Comparison of ENCODE assay signal across 15 cellular contexts in the genomic region with DNA sequence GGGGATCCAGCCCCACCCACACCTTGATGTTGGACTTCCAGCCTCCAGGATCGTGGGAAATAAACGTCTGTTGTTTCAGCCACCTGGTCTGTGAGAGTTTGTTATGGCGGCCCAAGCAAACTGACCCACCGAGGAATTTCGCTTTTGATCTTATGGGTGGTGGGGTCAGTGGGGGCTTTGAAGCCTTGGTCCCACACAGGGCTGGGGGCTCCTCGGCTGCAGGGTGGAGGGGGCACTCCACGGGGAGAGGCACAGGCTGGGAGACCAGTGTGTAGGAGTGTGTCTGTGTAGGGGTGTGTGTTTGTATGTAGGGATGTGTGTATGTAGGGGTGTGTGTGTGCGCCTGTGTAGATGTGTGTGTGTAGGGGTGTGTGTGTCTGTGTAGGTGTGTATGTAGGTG. TPM values are rescaled to one million over a fixed set of nuclear protein-coding genes. Genes with fewer than 3 reads are reported as not detected.
DNase-seq lines count a peak whose midpoint lies in the region; ATAC-seq and TF ChIP-seq lines count a peak whose summit lies in the region.
"Had no signal": no experiment of that assay in that cellular context is flagged by ENCODE, and none has a peak within 500 bp of the region (broad histone marks: within the 10 kb centered on the region; RNA-seq: fewer than 3 reads in every experiment).

No MANE protein-coding gene starts in this region.

- H2BK5ac ChIP-seq in neuronal stem cell (ENCODE audit: low read length): no peak overlapping the region

- H2AK5ac ChIP-seq in neuronal stem cell (ENCODE audit: low read depth, low read length): no peak overlapping the region

- no peak overlapping the region for H2BK12ac ChIP-seq in neuronal stem cell (ENCODE audit: low read length)

- no peaks in the 10 kb centered on the region for H3K4me1 ChIP-seq in neuronal stem cell (ENCODE audit: control insufficient read depth in 2 of 2, insufficient read depth in 1 of 2, low read depth in 1 of 2, low read length in 2 of 2)

- H3K23ac ChIP-seq in neuronal stem cell (ENCODE audit: low read depth, low read length, poor library complexity): no peak overlapping the region

- H3K27me3 Mint-ChIP-seq in activated naive CD4-positive, alpha-beta T cell treated with anti-CD3 and anti-CD28 coated beads, Interleukin-2, amount 50 U/mL, for 24 hours: no peaks in the 10 kb centered on the region
- H3K27me3 Mint-ChIP-seq in WTC11 (ENCODE audit: low read depth): no peaks in the 10 kb centered on the region

- peak overlapping the region in 1 of 2 donors; percentile 46 for H3K4me3 ChIP-seq in neuronal stem cell (ENCODE audit: low read length in 2 of 2)

- POLR2A ChIA-PET in WTC11 (lab: Charles Lee): no interaction called here

- no peak overlapping the region for H4K8ac ChIP-seq in neuronal stem cell (ENCODE audit: low read depth, low read length)

- no peak overlapping the region for H3K27ac ChIP-seq in neuronal stem cell (replicated peaks; ENCODE audit: low read length)
- H3K27ac ChIP-seq: 22Rv1, HL-60 had no signal

- no peak overlapping the region for H3K4ac ChIP-seq in neuronal stem cell (ENCODE audit: low read length)

- no peaks in the 10 kb centered on the region for H3K36me3 ChIP-seq in neuronal stem cell (replicated peaks in 1 of 2; ENCODE audit: control insufficient read depth in 2 of 2, insufficient read depth in 2 of 2, low read length in 2 of 2)

- no peak overlapping the region for H3K4me3 Mint-ChIP-seq in activated naive CD4-positive, alpha-beta T cell treated with anti-CD3 and anti-CD28 coated beads, Interleukin-2, amount 50 U/mL, for 24 hours
- no peak overlapping the region for H3K4me3 Mint-ChIP-seq in WTC11
- H3K4me3 Mint-ChIP-seq: CD14-positive monocyte; CD8-positive, alpha-beta T cell had no signal

- ATAC-seq in WTC11: no peak
- ATAC-seq in GM19463 (IDR thresholded peaks at IDR 0.05; ENCODE audit: unreplicated experiment): no peak
- ATAC-seq: CD8-positive, alpha-beta T cell; HCT116 had no signal

- peaks cover 0 to 2% (median 0%) of the 10 kb centered on the region in 3 experiments for H3K27me3 ChIP-seq in neuronal stem cell (ENCODE audit: control insufficient read depth in 3 of 3, insufficient read depth in 3 of 3, low read depth in 1 of 3, low read length in 3 of 3)

- WGBS in neuronal stem cell (ENCODE audit: extremely low coverage in 2 of 2, insufficient read length in 2 of 2, insufficient replicate concordance in 1 of 2), 2 donors: 100% methylated on average over 1 of the region's 8 CpGs; no CpG with 5 or more reads in 1 of the 2 donors

- peaks cover 0 to 8% of the 10 kb centered on the region in 2 donors for H3K9me3 ChIP-seq in neuronal stem cell (replicated peaks in 1 of 2; ENCODE audit: control insufficient read depth in 2 of 2, insufficient read depth in 1 of 2, low read depth in 1 of 2, low read length in 2 of 2)

- CTCF ChIA-PET in WTC11 (lab: Charles Lee): no interaction called here

- no peak overlapping the region for H3K4me2 ChIP-seq in neuronal stem cell (ENCODE audit: insufficient read depth, low read length, poor library complexity, severe bottlenecking)

- no peaks in the 10 kb centered on the region for H3K79me1 ChIP-seq in neuronal stem cell (ENCODE audit: low read depth, low read length)

- H2BK120ac ChIP-seq in neuronal stem cell (ENCODE audit: low read depth, low read length): no peak overlapping the region

- no peak overlapping the region for H2BK15ac ChIP-seq in neuronal stem cell (ENCODE audit: low read length)

- TF ChIP-seq CTCF in WTC11 (IDR thresholded peaks at IDR 0.05): no peak

- H4K91ac ChIP-seq in neuronal stem cell (ENCODE audit: low read depth, low read length, poor library complexity): no peak overlapping the region

- H3K9ac ChIP-seq in neuronal stem cell (ENCODE audit: low read depth, low read length, poor library complexity): no peak overlapping the region

- H3K36me3 Mint-ChIP-seq in activated naive CD4-positive, alpha-beta T cell treated with anti-CD3 and anti-CD28 coated beads, Interleukin-2, amount 50 U/mL, for 24 hours: peaks cover 1% of the 10 kb centered on the region
- H3K36me3 Mint-ChIP-seq in WTC11: no peaks in the 10 kb centered on the region
- H3K36me3 Mint-ChIP-seq: CD14-positive monocyte; CD8-positive, alpha-beta T cell had no signal

- peak overlapping the region; percentile 98 for H3K14ac ChIP-seq in neuronal stem cell (ENCODE audit: low read length)

- no peaks in the 10 kb centered on the region for H3K4me1 Mint-ChIP-seq in activated naive CD4-positive, alpha-beta T cell treated with anti-CD3 and anti-CD28 coated beads, Interleukin-2, amount 50 U/mL, for 24 hours
- H3K4me1 Mint-ChIP-seq in WTC11: no peaks in the 10 kb centered on the region
- H3K4me1 Mint-ChIP-seq: CD14-positive monocyte had no signal

- H3K27ac Mint-ChIP-seq in activated naive CD4-positive, alpha-beta T cell treated with anti-CD3 and anti-CD28 coated beads, Interleukin-2, amount 50 U/mL, for 24 hours: peak overlapping the region; percentile 59
- no peak overlapping the region for H3K27ac Mint-ChIP-seq in WTC11
- H3K27ac Mint-ChIP-seq: CD14-positive monocyte; CD8-positive, alpha-beta T cell had no signal

- H3K9me3 Mint-ChIP-seq in activated naive CD4-positive, alpha-beta T cell treated with anti-CD3 and anti-CD28 coated beads, Interleukin-2, amount 50 U/mL, for 24 hours: no peaks in the 10 kb centered on the region
- H3K9me3 Mint-ChIP-seq in WTC11: peaks cover 11% of the 10 kb centered on the region
- H3K9me3 Mint-ChIP-seq: CD8-positive, alpha-beta T cell had no signal

- no peak overlapping the region for H2AFZ ChIP-seq in neuronal stem cell (ENCODE audit: low read length)

- no peak overlapping the region for H3K18ac ChIP-seq in neuronal stem cell (ENCODE audit: low read length)

- no peak for DNase-seq in activated naive CD4-positive, alpha-beta T cell (lab: John Stamatoyannopoulos, UW)
- peak; percentile 5 for DNase-seq in WTC11 (ENCODE audit: low spot score)
- DNase-seq in neuronal stem cell (ENCODE audit: low spot score): no peak
- DNase-seq in NAMALWA (ENCODE audit: low spot score): no peak
- DNase-seq in iPS-NIHi7 (ENCODE audit: extremely low spot score): no peak
- DNase-seq: CD8-positive, alpha-beta T cell; COR-L47; GF-D8 had no signal

TF ChIP-seq in WTC11, 78 proteins besides CTCF, POLR2A, EP300 and RAD21:
- TF ChIP-seq, protein P1, sequence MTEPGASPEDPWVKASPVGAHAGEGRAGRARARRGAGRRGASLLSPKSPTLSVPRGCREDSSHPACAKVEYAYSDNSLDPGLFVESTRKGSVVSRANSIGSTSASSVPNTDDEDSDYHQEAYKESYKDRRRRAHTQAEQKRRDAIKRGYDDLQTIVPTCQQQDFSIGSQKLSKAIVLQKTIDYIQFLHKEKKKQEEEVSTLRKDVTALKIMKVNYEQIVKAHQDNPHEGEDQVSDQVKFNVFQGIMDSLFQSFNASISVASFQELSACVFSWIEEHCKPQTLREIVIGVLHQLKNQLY (CRISPR knock-in tag; IDR thresholded peaks at IDR 0.05): no peak
- TF ChIP-seq, protein P2, sequence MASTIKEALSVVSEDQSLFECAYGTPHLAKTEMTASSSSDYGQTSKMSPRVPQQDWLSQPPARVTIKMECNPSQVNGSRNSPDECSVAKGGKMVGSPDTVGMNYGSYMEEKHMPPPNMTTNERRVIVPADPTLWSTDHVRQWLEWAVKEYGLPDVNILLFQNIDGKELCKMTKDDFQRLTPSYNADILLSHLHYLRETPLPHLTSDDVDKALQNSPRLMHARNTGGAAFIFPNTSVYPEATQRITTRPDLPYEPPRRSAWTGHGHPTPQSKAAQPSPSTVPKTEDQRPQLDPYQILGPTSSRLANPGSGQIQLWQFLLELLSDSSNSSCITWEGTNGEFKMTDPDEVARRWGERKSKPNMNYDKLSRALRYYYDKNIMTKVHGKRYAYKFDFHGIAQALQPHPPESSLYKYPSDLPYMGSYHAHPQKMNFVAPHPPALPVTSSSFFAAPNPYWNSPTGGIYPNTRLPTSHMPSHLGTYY (CRISPR knock-in tag; IDR thresholded peaks at IDR 0.05): no peak

RNA-seq across cellular contexts. Expression of gene PSMG3, which starts 48.1 kb away (rescaled TPM):
- 33.3 to 50.7 TPM (median 45.9 TPM) in 3 replicates for total RNA-seq in WTC11 (2021)
- 16.9 TPM for polyA plus RNA-seq in neuronal stem cell (2013, experiment 1 of 2)
- 15.7 TPM for polyA plus RNA-seq in neuronal stem cell (2013, experiment 2 of 2)

RNA-seq across cellular contexts. Expression of gene ELFN1, which starts 52.1 kb away (rescaled TPM):
- total RNA-seq in WTC11 (2021): 4.1 to 4.6 TPM (median 4.4 TPM) in 3 replicates
- 15.6 TPM for polyA plus RNA-seq in neuronal stem cell (2013, experiment 1 of 2)
- polyA plus RNA-seq in neuronal stem cell (2013, experiment 2 of 2): 16.3 TPM
- total RNA-seq: A673; CD8-positive, alpha-beta T cell had no signal
- polyA plus RNA-seq: CD14-positive monocyte had no signal
